Comparison of ENCODE assay signal across 1 cellular context in the genomic region with DNA sequence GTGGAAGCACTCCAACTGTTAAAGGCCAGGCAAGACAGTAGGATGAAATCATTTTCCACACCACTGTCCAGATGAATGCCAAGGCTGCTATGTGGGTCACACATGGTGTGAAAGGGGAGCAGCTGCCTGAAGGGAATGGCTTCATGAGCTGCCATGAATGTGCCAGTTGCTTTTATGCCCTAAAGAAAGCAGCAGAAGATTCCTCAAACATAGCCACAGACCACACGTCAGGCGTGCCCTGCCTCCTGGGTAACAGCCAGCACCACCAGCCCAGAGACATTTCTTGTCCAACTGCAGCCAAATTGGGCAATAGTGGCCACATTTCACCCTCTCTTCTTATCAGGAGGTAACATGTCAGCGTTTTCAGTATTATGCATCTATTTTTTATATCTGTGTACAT.
TF ChIP-seq lines count a peak whose summit lies in the region.

No MANE protein-coding gene starts in this region.

TF ChIP-seq in HepG2, 621 proteins besides CTCF, POLR2A, EP300 and RAD21 (continued from another document):
- TF ChIP-seq, protein P1, sequence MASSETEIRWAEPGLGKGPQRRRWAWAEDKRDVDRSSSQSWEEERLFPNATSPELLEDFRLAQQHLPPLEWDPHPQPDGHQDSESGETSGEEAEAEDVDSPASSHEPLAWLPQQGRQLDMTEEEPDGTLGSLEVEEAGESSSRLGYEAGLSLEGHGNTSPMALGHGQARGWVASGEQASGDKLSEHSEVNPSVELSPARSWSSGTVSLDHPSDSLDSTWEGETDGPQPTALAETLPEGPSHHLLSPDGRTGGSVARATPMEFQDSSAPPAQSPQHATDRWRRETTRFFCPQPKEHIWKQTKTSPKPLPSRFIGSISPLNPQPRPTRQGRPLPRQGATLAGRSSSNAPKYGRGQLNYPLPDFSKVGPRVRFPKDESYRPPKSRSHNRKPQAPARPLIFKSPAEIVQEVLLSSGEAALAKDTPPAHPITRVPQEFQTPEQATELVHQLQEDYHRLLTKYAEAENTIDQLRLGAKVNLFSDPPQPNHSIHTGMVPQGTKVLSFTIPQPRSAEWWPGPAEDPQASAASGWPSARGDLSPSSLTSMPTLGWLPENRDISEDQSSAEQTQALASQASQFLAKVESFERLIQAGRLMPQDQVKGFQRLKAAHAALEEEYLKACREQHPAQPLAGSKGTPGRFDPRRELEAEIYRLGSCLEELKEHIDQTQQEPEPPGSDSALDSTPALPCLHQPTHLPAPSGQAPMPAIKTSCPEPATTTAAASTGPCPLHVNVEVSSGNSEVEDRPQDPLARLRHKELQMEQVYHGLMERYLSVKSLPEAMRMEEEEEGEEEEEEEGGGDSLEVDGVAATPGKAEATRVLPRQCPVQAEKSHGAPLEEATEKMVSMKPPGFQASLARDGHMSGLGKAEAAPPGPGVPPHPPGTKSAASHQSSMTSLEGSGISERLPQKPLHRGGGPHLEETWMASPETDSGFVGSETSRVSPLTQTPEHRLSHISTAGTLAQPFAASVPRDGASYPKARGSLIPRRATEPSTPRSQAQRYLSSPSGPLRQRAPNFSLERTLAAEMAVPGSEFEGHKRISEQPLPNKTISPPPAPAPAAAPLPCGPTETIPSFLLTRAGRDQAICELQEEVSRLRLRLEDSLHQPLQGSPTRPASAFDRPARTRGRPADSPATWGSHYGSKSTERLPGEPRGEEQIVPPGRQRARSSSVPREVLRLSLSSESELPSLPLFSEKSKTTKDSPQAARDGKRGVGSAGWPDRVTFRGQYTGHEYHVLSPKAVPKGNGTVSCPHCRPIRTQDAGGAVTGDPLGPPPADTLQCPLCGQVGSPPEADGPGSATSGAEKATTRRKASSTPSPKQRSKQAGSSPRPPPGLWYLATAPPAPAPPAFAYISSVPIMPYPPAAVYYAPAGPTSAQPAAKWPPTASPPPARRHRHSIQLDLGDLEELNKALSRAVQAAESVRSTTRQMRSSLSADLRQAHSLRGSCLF (CRISPR knock-in tag; IDR thresholded peaks at IDR 0.05; ENCODE audit: borderline replicate concordance), result no peak
- no peak for TF ChIP-seq JDP2 (CRISPR knock-in tag; IDR thresholded peaks at IDR 0.05; ENCODE audit: borderline replicate concordance)
- no peak for TF ChIP-seq RFXANK (CRISPR knock-in tag; IDR thresholded peaks at IDR 0.05)
- no peak for TF ChIP-seq MBD4 (IDR thresholded peaks at IDR 0.05; ENCODE audit: borderline replicate concordance, low read length)
- TF ChIP-seq MAFF (IDR thresholded peaks at IDR 0.05; ENCODE audit: low read depth, low read length), result no peak
- TF ChIP-seq, protein P2, sequence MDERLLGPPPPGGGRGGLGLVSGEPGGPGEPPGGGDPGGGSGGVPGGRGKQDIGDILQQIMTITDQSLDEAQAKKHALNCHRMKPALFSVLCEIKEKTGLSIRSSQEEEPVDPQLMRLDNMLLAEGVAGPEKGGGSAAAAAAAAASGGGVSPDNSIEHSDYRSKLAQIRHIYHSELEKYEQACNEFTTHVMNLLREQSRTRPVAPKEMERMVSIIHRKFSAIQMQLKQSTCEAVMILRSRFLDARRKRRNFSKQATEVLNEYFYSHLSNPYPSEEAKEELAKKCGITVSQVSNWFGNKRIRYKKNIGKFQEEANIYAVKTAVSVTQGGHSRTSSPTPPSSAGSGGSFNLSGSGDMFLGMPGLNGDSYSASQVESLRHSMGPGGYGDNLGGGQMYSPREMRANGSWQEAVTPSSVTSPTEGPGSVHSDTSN (CRISPR knock-in tag; IDR thresholded peaks at IDR 0.05), result no peak
- no peak for TF ChIP-seq ZBTB42 (CRISPR knock-in tag; IDR thresholded peaks at IDR 0.05)
- TF ChIP-seq FUBP1 (CRISPR knock-in tag; IDR thresholded peaks at IDR 0.05; ENCODE audit: borderline replicate concordance), result no peak
- TF ChIP-seq ZNF674 (CRISPR knock-in tag; IDR thresholded peaks at IDR 0.05; ENCODE audit: low read depth), result no peak
- TF ChIP-seq ZNF784 (CRISPR knock-in tag; IDR thresholded peaks at IDR 0.05; ENCODE audit: borderline replicate concordance), result no peak
- TF ChIP-seq JUN (CRISPR knock-in tag; IDR thresholded peaks at IDR 0.05), result no peak
- TF ChIP-seq ZNF343 (CRISPR knock-in tag; IDR thresholded peaks at IDR 0.05), result no peak
